9 cellular contexts compared by ENCODE assay signal in genomic region chr13:98510156-98510509, GRCh38.
A peak's percentile ranks its signal among the peaks of the same experiment; 100 is the strongest.
DNase-seq lines count a peak whose midpoint lies in the region; ATAC-seq and TF ChIP-seq lines count a peak whose summit lies in the region.
"Had no signal": no experiment of that assay in that cellular context is flagged by ENCODE, and none has a peak within 500 bp of the region (broad histone marks: within the 10 kb centered on the region; RNA-seq: fewer than 3 reads in every experiment).

No MANE protein-coding gene starts in this region.

- intact Hi-C loops in activated CD4-positive, alpha-beta T cell treated with anti-CD3 and anti-CD28 coated beads for 36 hours (cut with DNase I, micrococcal nuclease) = loop anchor here in 1 of 2 experiments (10.0 kb wide), 1 partner anchor 715 kb away; no protein-coding TSS in a partner anchor
- intact Hi-C loops in activated B cell treated with CpG ODN at 0.5 μM for 24 hours (cut with micrococcal nuclease) = no loop called here

- peaks cover 96% of the 10 kb centered on the region for H3K4me1 Mint-ChIP-seq in activated CD4-positive, alpha-beta T cell treated with anti-CD3 and anti-CD28 coated beads for 36 hours
- peaks cover 100% of the 10 kb centered on the region for H3K4me1 Mint-ChIP-seq in activated B cell treated with CpG ODN at 0.5 μM for 24 hours
- peaks cover 70 to 99% of the 10 kb centered on the region in 2 donors for H3K4me1 Mint-ChIP-seq in stimulated activated naive B cell treated with anti-CD40 and anti-IgM and Interleukin-4, amounts not matched to agents 10 μg/mL and 1 μg/mL and 100 μg/mL, for 72 hours

- H3K27ac Mint-ChIP-seq in activated CD4-positive, alpha-beta T cell treated with anti-CD3 and anti-CD28 coated beads for 36 hours = peak overlapping the region; percentile 93
- H3K27ac Mint-ChIP-seq in activated B cell treated with CpG ODN at 0.5 μM for 24 hours = peak overlapping the region; percentile 96
- H3K27ac Mint-ChIP-seq in stimulated activated naive B cell treated with anti-CD40 and anti-IgM and Interleukin-4, amounts not matched to agents 10 μg/mL and 1 μg/mL and 100 μg/mL, for 72 hours = peak overlapping the region; percentile 86

- POLR2A ChIA-PET in activated CD4-positive, alpha-beta T cell treated with anti-CD3 and anti-CD28 coated beads for 36 hours (lab: Charles Lee) = interaction anchor here (1.0 to 2.2 kb wide), 4 partner anchors 18 to 67 kb away, joined by 4 to 8 read pairs (median 6); partner anchors contain the start of gene STK24
- POLR2A ChIA-PET in activated B cell treated with CpG ODN at 0.5 μM for 24 hours (lab: Charles Lee) = interaction anchor here (0.5 to 2.7 kb wide), 9 partner anchors 10 to 67 kb away, joined by 3 to 18 read pairs (median 5); partner anchors contain the start of gene STK24

- CTCF ChIA-PET in activated CD4-positive, alpha-beta T cell treated with anti-CD3 and anti-CD28 coated beads for 36 hours (lab: Charles Lee) = interaction anchor here (2.3 kb wide), 1 partner anchor 18 kb away, joined by 9 read pairs; no protein-coding TSS in a partner anchor
- CTCF ChIA-PET in activated B cell treated with CpG ODN at 0.5 μM for 24 hours (lab: Charles Lee) = interaction anchor here (0.6 kb wide), 1 partner anchor 143 kb away, joined by 3 read pairs; no protein-coding TSS in a partner anchor

- H3K4me3 Mint-ChIP-seq in activated CD4-positive, alpha-beta T cell treated with anti-CD3 and anti-CD28 coated beads for 36 hours = peak overlapping the region; percentile 50
- H3K4me3 Mint-ChIP-seq in activated B cell treated with CpG ODN at 0.5 μM for 24 hours = peak overlapping the region; percentile 9
- peak overlapping the region; percentile 22 to 68 for H3K4me3 Mint-ChIP-seq in stimulated activated naive B cell treated with anti-CD40 and anti-IgM and Interleukin-4, amounts not matched to agents 10 μg/mL and 1 μg/mL and 100 μg/mL, for 72 hours

- no peaks in the 10 kb centered on the region for H3K27me3 Mint-ChIP-seq in activated CD4-positive, alpha-beta T cell treated with anti-CD3 and anti-CD28 coated beads for 36 hours
- no peaks in the 10 kb centered on the region for H3K27me3 Mint-ChIP-seq in activated B cell treated with CpG ODN at 0.5 μM for 24 hours
- H3K27me3 Mint-ChIP-seq in stimulated activated naive B cell treated with anti-CD40 and anti-IgM and Interleukin-4, amounts not matched to agents 10 μg/mL and 1 μg/mL and 100 μg/mL, for 72 hours = no peaks in the 10 kb centered on the region

- TF ChIP-seq CTCF in activated B cell treated with CpG ODN at 0.5 μM for 24 hours (IDR thresholded peaks at IDR 0.05) = no peak

- DNase-seq in activated CD4-positive, alpha-beta T cell treated with anti-CD3 and anti-CD28 coated beads for 36 hours = no peak
- DNase-seq in activated CD4-positive, alpha-beta T cell treated with anti-CD3 and anti-CD28 coated beads for 1 hour = no peak
- DNase-seq in activated B cell treated with CpG ODN at 0.5 μM for 24 hours = no peak
- peak; percentile 25 for DNase-seq in islet precursor cell
- DNase-seq in stimulated activated naive B cell treated with anti-CD40 and anti-IgM and Interleukin-4, amounts not matched to agents 10 μg/mL and 1 μg/mL and 100 μg/mL, for 72 hours = no peak
- no peak for DNase-seq in SKM-1 treated with dmso at 0.1 percent for 144 hours (lab: John Stamatoyannopoulos, UW; ENCODE audit: unreplicated experiment)
- DNase-seq in AG08396 (ENCODE audit: low spot score) = no peak
- DNase-seq: effector CD4-positive, alpha-beta T cell had no signal

- H3K36me3 Mint-ChIP-seq in activated CD4-positive, alpha-beta T cell treated with anti-CD3 and anti-CD28 coated beads for 36 hours (ENCODE audit: low read depth) = peaks cover 57% of the 10 kb centered on the region
- H3K36me3 Mint-ChIP-seq in activated B cell treated with CpG ODN at 0.5 μM for 24 hours (ENCODE audit: low read depth) = peaks cover 12% of the 10 kb centered on the region
- H3K36me3 Mint-ChIP-seq in stimulated activated naive B cell treated with anti-CD40 and anti-IgM and Interleukin-4, amounts not matched to agents 10 μg/mL and 1 μg/mL and 100 μg/mL, for 72 hours = peaks cover 29 to 40% of the 10 kb centered on the region in 2 donors

- H3K9me3 Mint-ChIP-seq in activated CD4-positive, alpha-beta T cell treated with anti-CD3 and anti-CD28 coated beads for 36 hours (ENCODE audit: low read depth) = no peaks in the 10 kb centered on the region
- H3K9me3 Mint-ChIP-seq in activated B cell treated with CpG ODN at 0.5 μM for 24 hours = no peaks in the 10 kb centered on the region
- peaks cover 0 to 2% of the 10 kb centered on the region in 2 donors for H3K9me3 Mint-ChIP-seq in stimulated activated naive B cell treated with anti-CD40 and anti-IgM and Interleukin-4, amounts not matched to agents 10 μg/mL and 1 μg/mL and 100 μg/mL, for 72 hours

- ATAC-seq in activated CD4-positive, alpha-beta T cell treated with anti-CD3 and anti-CD28 coated beads for 36 hours = no peak
- no peak for ATAC-seq in activated B cell treated with CpG ODN at 0.5 μM for 24 hours (ENCODE audit: low read depth)
- no peak for ATAC-seq in stimulated activated naive B cell treated with anti-CD40 and anti-IgM and Interleukin-4, amounts not matched to agents 10 μg/mL and 1 μg/mL and 100 μg/mL, for 72 hours (replicated peaks)
- no peak for ATAC-seq in GM18861 (IDR thresholded peaks at IDR 0.05; ENCODE audit: unreplicated experiment)
